15 cellular contexts compared by ENCODE assay signal in the genomic region with DNA sequence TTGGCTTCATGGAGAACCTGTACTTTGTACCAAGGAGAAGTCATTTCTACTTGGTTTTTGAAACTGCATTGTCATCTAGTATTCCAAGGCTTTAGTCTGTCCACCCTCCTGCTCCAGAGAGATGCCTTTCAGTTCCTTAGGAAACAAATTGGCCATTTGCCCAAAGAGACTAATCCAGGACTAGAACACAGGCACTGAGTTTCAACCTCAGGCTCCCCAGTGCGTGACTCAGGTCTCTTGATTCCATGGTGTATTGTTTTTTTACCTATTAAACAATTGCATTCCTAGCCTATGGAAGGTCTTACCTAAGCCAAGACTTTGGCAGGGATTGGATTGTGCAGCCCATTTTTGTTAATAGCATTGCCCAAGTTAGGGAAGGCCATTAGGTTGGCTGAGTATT.
"Had no signal": no experiment of that assay in that cellular context is flagged by ENCODE, and none has a peak within 500 bp of the region (broad histone marks: within the 10 kb centered on the region; RNA-seq: fewer than 3 reads in every experiment).

No MANE protein-coding gene starts in this region.

- H3K4me3 ChIP-seq: colonic mucosa, gastroesophageal sphincter, right lobe of liver, SJCRH30, tibial nerve, uterus had no signal

- H3K27me3 ChIP-seq: colonic mucosa, gastroesophageal sphincter, right lobe of liver, SJCRH30, tibial nerve, uterus had no signal

- ATAC-seq: activated naive CD8-positive, alpha-beta T cell treated with anti-CD3 and anti-CD28 coated beads, Interleukin-2, amount 50 U/mL, for 24 hours; gastroesophageal sphincter; right lobe of liver had no signal

- H3K36me3 ChIP-seq: colonic mucosa, gastroesophageal sphincter, right lobe of liver, SJCRH30, uterus had no signal

- H3K27ac ChIP-seq: colonic mucosa, right lobe of liver, SJCRH30, tibial nerve, uterus had no signal

- H3K9me3 ChIP-seq: colonic mucosa, right lobe of liver, SJCRH30, uterus had no signal

- H3K4me1 ChIP-seq: colonic mucosa, right lobe of liver, SJCRH30, tibial nerve, uterus had no signal

- DNase-seq: activated CD4-positive, alpha-beta T cell treated with anti-CD3 and anti-CD28 coated beads, Interleukin-2, amount 50 U/mL, for 1 hour; activated naive CD4-positive, alpha-beta T cell treated with anti-CD3 and anti-CD28 coated beads for 36 hours; activated naive CD8-positive, alpha-beta T cell treated with anti-CD3 and anti-CD28 coated beads, Interleukin-2, amount 50 U/mL, for 24 hours; activated T-cell treated with anti-CD3 and anti-CD28 coated beads for 4 hours; caudate nucleus; colonic mucosa; effector CD4-positive, alpha-beta T cell; nucleus accumbens; right lobe of liver; SJCRH30; stimulated activated CD4-positive, alpha-beta T cell treated with anti-CD3 and anti-CD28 coated beads, Interleukin-2, amount 100 ng/mL, for 24 hours; T-helper 2 cell; uterus had no signal
